Comparison of ENCODE assay signal across 5 cellular contexts in the genomic region with DNA sequence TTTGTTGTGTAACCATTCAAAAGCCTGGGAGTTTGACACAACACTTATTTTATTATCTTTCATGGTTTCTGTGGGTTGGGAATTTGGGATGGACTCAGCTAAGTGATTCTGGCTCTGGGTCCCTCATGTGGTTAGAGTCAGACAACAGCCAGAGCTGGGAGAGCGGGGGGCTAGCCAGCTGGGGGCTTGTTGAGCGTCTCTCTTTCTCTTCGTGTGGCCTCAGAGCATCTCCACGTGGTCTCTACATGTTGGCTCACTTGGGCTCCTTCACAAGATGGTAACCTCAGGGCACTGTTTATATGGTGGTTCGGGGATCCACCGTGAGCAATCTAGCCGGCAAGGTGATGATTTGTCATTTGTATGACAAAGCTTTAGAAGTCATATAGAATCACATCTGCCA.
"Had no signal": no experiment of that assay in that cellular context is flagged by ENCODE, and none has a peak within 500 bp of the region (broad histone marks: within the 10 kb centered on the region; RNA-seq: fewer than 3 reads in every experiment).

No MANE protein-coding gene starts in this region.

- DNase-seq: GM23248, H9, HCEC 1CT, IMR-90 had no signal

- H3K27ac ChIP-seq: GM23248 had no signal

- H2AFZ ChIP-seq: GM23248 had no signal

- H3K4me3 ChIP-seq: GM23248, K562 had no signal

- H3K9me3 Mint-ChIP-seq: H9 had no signal

- ATAC-seq: K562 had no signal

- H3K27ac Mint-ChIP-seq: H9 had no signal

- H3K4me3 Mint-ChIP-seq: H9 had no signal
